24 cellular contexts compared by ENCODE assay signal in genomic region chr5:156838966-156839365, GRCh38. TPM values are rescaled to one million over a fixed set of nuclear protein-coding genes. Genes with fewer than 3 reads are reported as not detected.
DNase-seq lines count a peak whose midpoint lies in the region; ATAC-seq lines count a peak whose summit lies in the region.
"Had no signal": no experiment of that assay in that cellular context is flagged by ENCODE, and none has a peak within 500 bp of the region (broad histone marks: within the 10 kb centered on the region; RNA-seq: fewer than 3 reads in every experiment).

No MANE protein-coding gene starts in this region.

- H3K79me1 ChIP-seq in neuronal stem cell (ENCODE audit: low read depth, low read length) = no peaks in the 10 kb centered on the region

- no peak overlapping the region for H3K4me3 Mint-ChIP-seq in activated CD4-positive, alpha-beta T cell treated with anti-CD3 and anti-CD28 coated beads, Interleukin-2, amount 10 ng/mL, durations not matched to agents 24 days and 14 days
- H3K4me3 Mint-ChIP-seq: CD14-positive monocyte, H9 had no signal

- H3K9me3 Mint-ChIP-seq in activated CD4-positive, alpha-beta T cell treated with anti-CD3 and anti-CD28 coated beads, Interleukin-2, amount 10 ng/mL, durations not matched to agents 24 days and 14 days = peaks cover 3% of the 10 kb centered on the region
- H3K9me3 Mint-ChIP-seq: H9 had no signal

- intact Hi-C loops in activated CD4-positive, alpha-beta T cell treated with anti-CD3 and anti-CD28 coated beads, Interleukin-2, amount 10 ng/mL, durations not matched to agents 24 days and 14 days (cut with micrococcal nuclease) = loop anchor here (5.0 to 10.0 kb wide), 3 partner anchors 98 to 296 kb away; no protein-coding TSS in a partner anchor

- H3K4me2 ChIP-seq in neuronal stem cell (ENCODE audit: insufficient read depth, low read length, poor library complexity, severe bottlenecking) = no peak overlapping the region

- peaks cover 17% of the 10 kb centered on the region for H3K4me1 Mint-ChIP-seq in activated CD4-positive, alpha-beta T cell treated with anti-CD3 and anti-CD28 coated beads, Interleukin-2, amount 10 ng/mL, durations not matched to agents 24 days and 14 days
- H3K4me1 Mint-ChIP-seq: CD14-positive monocyte had no signal

- no peak overlapping the region for H3K18ac ChIP-seq in neuronal stem cell (ENCODE audit: low read length)

- H3K14ac ChIP-seq in neuronal stem cell (ENCODE audit: low read length) = no peak overlapping the region

- no peak overlapping the region for H3K23ac ChIP-seq in neuronal stem cell (ENCODE audit: low read depth, low read length, poor library complexity)

- H3K27ac ChIP-seq in neuronal stem cell (replicated peaks; ENCODE audit: low read length) = no peak overlapping the region
- H3K27ac ChIP-seq: 22Rv1, RWPE1 had no signal

- H3K9me3 ChIP-seq in neuronal stem cell (replicated peaks in 1 of 2; ENCODE audit: control insufficient read depth in 2 of 2, insufficient read depth in 1 of 2, low read depth in 1 of 2, low read length in 2 of 2) = no peaks in the 10 kb centered on the region
- H3K9me3 ChIP-seq: BE2C, MG63 had no signal

- DNase-seq in activated CD4-positive, alpha-beta T cell treated with anti-CD3 and anti-CD28 coated beads, Interleukin-2, amount 10 ng/mL, durations not matched to agents 24 days and 14 days = peak; percentile 48
- no peak for DNase-seq in activated CD4-positive, alpha-beta T cell treated with anti-CD3 and anti-CD28 coated beads for 48 hours
- DNase-seq in anterior cingulate cortex (lab: John Stamatoyannopoulos, UW) (peak in 38 of 58 donors; percentile 1 to 67 (median 18)), hypothalamus (lab: John Stamatoyannopoulos, UW) (peak in 26 of 51 donors; percentile 1 to 56 (median 18)), D341Med (ENCODE audit: low spot score) (no peak), mucosa of gallbladder (ENCODE audit: low spot score) (no peak), neuronal stem cell (ENCODE audit: low spot score) (no peak)
- DNase-seq: BE2C, H9, IMR-90, KG1, MG63, NCI-H1417, NCI-H1694, NCI-H2029 treated with DMSO at 0.1 percent for 48 hours, NCI-H446 treated with DMSO at 0.1 percent for 48 hours, NCI-H526, SHP77 had no signal

- no peak for ATAC-seq in GM21619 (IDR thresholded peaks at IDR 0.05; ENCODE audit: unreplicated experiment)
- ATAC-seq: Panc1 had no signal

- no peak overlapping the region for H2BK5ac ChIP-seq in neuronal stem cell (ENCODE audit: low read length)

- no peak overlapping the region for H3K4me3 ChIP-seq in neuronal stem cell (ENCODE audit: low read length in 2 of 2)
- H3K4me3 ChIP-seq: MG63 had no signal

- H2AFZ ChIP-seq in neuronal stem cell (ENCODE audit: low read length) = no peak overlapping the region

- no peak overlapping the region for H3K4ac ChIP-seq in neuronal stem cell (ENCODE audit: low read length)

- no peaks in the 10 kb centered on the region for H3K36me3 Mint-ChIP-seq in activated CD4-positive, alpha-beta T cell treated with anti-CD3 and anti-CD28 coated beads, Interleukin-2, amount 10 ng/mL, durations not matched to agents 24 days and 14 days (ENCODE audit: low read depth)
- H3K36me3 Mint-ChIP-seq: CD14-positive monocyte had no signal

- H4K8ac ChIP-seq in neuronal stem cell (ENCODE audit: low read depth, low read length) = no peak overlapping the region

- H3K27ac Mint-ChIP-seq in activated CD4-positive, alpha-beta T cell treated with anti-CD3 and anti-CD28 coated beads, Interleukin-2, amount 10 ng/mL, durations not matched to agents 24 days and 14 days = no peak overlapping the region
- H3K27ac Mint-ChIP-seq: CD14-positive monocyte, H9 had no signal

- no peak overlapping the region for H3K9ac ChIP-seq in neuronal stem cell (ENCODE audit: low read depth, low read length, poor library complexity)

- no peaks in the 10 kb centered on the region for H3K27me3 Mint-ChIP-seq in activated CD4-positive, alpha-beta T cell treated with anti-CD3 and anti-CD28 coated beads, Interleukin-2, amount 10 ng/mL, durations not matched to agents 24 days and 14 days

- H3K27me3 ChIP-seq in neuronal stem cell (ENCODE audit: control insufficient read depth in 3 of 3, insufficient read depth in 3 of 3, low read depth in 1 of 3, low read length in 3 of 3) = no peaks in the 10 kb centered on the region
- H3K27me3 ChIP-seq: BE2C had no signal

- no peak overlapping the region for H4K91ac ChIP-seq in neuronal stem cell (ENCODE audit: low read depth, low read length, poor library complexity)

- no peak overlapping the region for H2BK12ac ChIP-seq in neuronal stem cell (ENCODE audit: low read length)

- H2AK5ac ChIP-seq in neuronal stem cell (ENCODE audit: low read depth, low read length) = no peak overlapping the region

- H3K4me1 ChIP-seq in neuronal stem cell (ENCODE audit: control insufficient read depth in 2 of 2, insufficient read depth in 1 of 2, low read depth in 1 of 2, low read length in 2 of 2) = no peaks in the 10 kb centered on the region
- H3K4me1 ChIP-seq: BE2C had no signal

- H2BK120ac ChIP-seq in neuronal stem cell (ENCODE audit: low read depth, low read length) = no peak overlapping the region

- no CpG with 5 or more reads among the region's 5 CpGs for WGBS in neuronal stem cell (ENCODE audit: extremely low coverage in 2 of 2, insufficient read length in 2 of 2, insufficient replicate concordance in 1 of 2), 2 donors

- H2BK15ac ChIP-seq in neuronal stem cell (ENCODE audit: low read length) = no peak overlapping the region

- H3K36me3 ChIP-seq in neuronal stem cell (replicated peaks in 1 of 2; ENCODE audit: control insufficient read depth in 2 of 2, insufficient read depth in 2 of 2, low read length in 2 of 2) = no peaks in the 10 kb centered on the region
- H3K36me3 ChIP-seq: BE2C, MG63 had no signal

RNA-seq across cellular contexts. Expression of gene PPP1R2B, which starts 11.1 kb away (rescaled TPM):
- total RNA-seq in activated CD4-positive, alpha-beta T cell treated with anti-CD3 and anti-CD28 coated beads, Interleukin-2, amount 10 ng/mL, durations not matched to agents 24 days and 14 days = 0.47 and 0.58 TPM in 2 replicates
- total RNA-seq in mucosa of gallbladder = not detected
- polyA plus RNA-seq in neuronal stem cell (2013, experiment 1 of 2) = not detected
- not detected for polyA plus RNA-seq in neuronal stem cell (2013, experiment 2 of 2)
- total RNA-seq: H9, IMR-90, OCI-LY7 had no signal
- polyA plus RNA-seq: IMR-90 had no signal

Comparison
In these comparisons a context has a peak if more than half of its experiments do, and no peak if none do; other contexts are left out.
1. DNase-seq: peak in activated CD4-positive, alpha-beta T cell treated with anti-CD3 and anti-CD28 coated beads, Interleukin-2, amount 10 ng/mL, durations not matched to agents 24 days and 14 days (single experiment), anterior cingulate cortex (38 of 58) and hypothalamus (26 of 51); none in activated CD4-positive, alpha-beta T cell treated with anti-CD3 and anti-CD28 coated beads for 48 hours (single experiment), D341Med (single experiment), mucosa of gallbladder (single experiment) and neuronal stem cell (single experiment).